14 cellular contexts compared by ENCODE assay signal in the genomic region with DNA sequence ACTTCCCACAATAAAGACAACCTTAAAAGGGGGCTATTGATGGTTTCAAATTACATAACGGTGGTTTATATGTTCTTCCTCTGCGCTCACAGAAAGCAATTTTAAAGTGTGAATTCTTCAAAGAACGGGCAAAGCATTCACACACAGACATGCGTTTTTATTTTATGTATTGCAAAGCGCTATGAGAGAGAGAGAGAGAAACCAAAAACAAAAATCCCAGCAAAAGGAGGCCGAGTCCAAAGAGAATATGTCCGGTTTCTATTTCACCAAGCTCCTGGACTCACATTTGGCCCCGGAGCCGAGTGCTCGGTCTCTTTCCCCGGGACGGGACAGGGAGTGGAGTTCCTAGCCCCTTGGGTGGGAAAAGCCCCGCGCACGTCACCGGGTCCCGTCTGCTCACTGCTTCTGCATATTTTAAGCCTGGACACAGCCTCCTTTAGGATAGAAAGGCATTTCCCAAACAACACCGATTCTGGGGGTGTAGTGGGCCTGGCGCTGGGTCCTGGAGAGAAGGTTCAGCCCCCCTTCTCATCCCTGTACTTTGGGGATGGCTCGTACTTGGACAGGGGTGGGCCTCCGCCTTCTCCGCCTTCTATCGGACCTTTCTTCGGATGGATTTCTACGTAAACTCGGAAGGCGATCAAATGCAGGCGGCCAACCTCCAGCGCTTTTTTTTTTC. TPM values are rescaled to one million over a fixed set of nuclear protein-coding genes. Genes with fewer than 3 reads are reported as not detected.
DNase-seq lines count a peak whose midpoint lies in the region; ATAC-seq and TF ChIP-seq lines count a peak whose summit lies in the region.
"Had no signal": no experiment of that assay in that cellular context is flagged by ENCODE, and none has a peak within 500 bp of the region (broad histone marks: within the 10 kb centered on the region; RNA-seq: fewer than 3 reads in every experiment).

No MANE protein-coding gene starts in this region.

- no peak for DNase-seq in heart right ventricle
- DNase-seq in Right ventricle myocardium inferior (ENCODE audit: missing footprints), result no peak
- DNase-seq in lower lobe of right lung, result no peak
- no peak for DNase-seq in thoracic aorta (ENCODE audit: low spot score)
- no peak for DNase-seq in NK-92 treated with Interleukin-12 subunit alpha and Interleukin-12 subunit beta, amount 100 ng/mL, for 24 hours (lab: John Stamatoyannopoulos, UW)
- DNase-seq in activated CD4-positive, alpha-beta memory T cell treated with anti-CD3 and anti-CD28 coated beads for 36 hours, result no peak
- DNase-seq: activated T-cell treated with anti-CD3 and anti-CD28 coated beads, Interleukin-2, amount 50 U/mL, for 4 hours; cortex of kidney; NCI-H2029 had no signal

- CTCF ChIA-PET in activated CD4-positive, alpha-beta memory T cell treated with anti-CD3 and anti-CD28 coated beads for 36 hours (lab: Charles Lee), result interaction anchor here (1.1 to 4.0 kb wide), 5 partner anchors 10 to 376 kb away, joined by 3 to 43 read pairs (median 18); no protein-coding TSS in a partner anchor

- H3K9me3 ChIP-seq in heart right ventricle (no peaks in the 10 kb centered on the region), lower lobe of right lung (no peaks in the 10 kb centered on the region), thoracic aorta (no peaks in the 10 kb centered on the region)

- TF ChIP-seq CTCF in heart right ventricle (IDR thresholded peaks at IDR 0.05), result no peak
- no peak for TF ChIP-seq CTCF in brain (conservative IDR thresholded peaks at IDR 0.05)
- no peak for TF ChIP-seq CTCF in lower lobe of right lung (IDR thresholded peaks at IDR 0.05)
- no peak for TF ChIP-seq CTCF in thoracic aorta (IDR thresholded peaks at IDR 0.05)

- H3K9me3 Mint-ChIP-seq in brain, result peaks cover 0 to 11% (median 5%) of the 10 kb centered on the region in 5 experiments
- no peaks in the 10 kb centered on the region for H3K9me3 Mint-ChIP-seq in activated CD4-positive, alpha-beta memory T cell treated with anti-CD3 and anti-CD28 coated beads for 36 hours
- H3K9me3 Mint-ChIP-seq: activated T-cell treated with anti-CD3 and anti-CD28 coated beads, Interleukin-2, amount 50 U/mL, for 4 hours; nephron progenitor cell had no signal

- H3K4me1 ChIP-seq in heart right ventricle (peaks cover 0 to 53% (median 32%) of the 10 kb centered on the region in 9 donors), lower lobe of right lung (peaks cover 37% of the 10 kb centered on the region), thoracic aorta (ENCODE audit: control insufficient read depth in 1 of 2, low read depth in 2 of 2) (peaks cover 27 to 39% of the 10 kb centered on the region in 2 donors)

- WGBS in heart right ventricle, 2 donors, result 2 to 3% methylated on average over 29 of the region's 29 CpGs

- H3K27ac ChIP-seq in heart right ventricle (no peak overlapping the region), lower lobe of right lung (no peak overlapping the region), thoracic aorta (no peak overlapping the region)
- H3K27ac ChIP-seq: C4-2B had no signal

- no peaks in the 10 kb centered on the region for H3K36me3 ChIP-seq in heart right ventricle
- H3K36me3 ChIP-seq in lower lobe of right lung, result no peaks in the 10 kb centered on the region
- no peaks in the 10 kb centered on the region for H3K36me3 ChIP-seq in thoracic aorta

- H3K4me3 Mint-ChIP-seq in brain, result peak overlapping the region; percentile 40 to 79 (median 77)
- no peak overlapping the region for H3K4me3 Mint-ChIP-seq in activated CD4-positive, alpha-beta memory T cell treated with anti-CD3 and anti-CD28 coated beads for 36 hours
- H3K4me3 Mint-ChIP-seq: activated T-cell treated with anti-CD3 and anti-CD28 coated beads, Interleukin-2, amount 50 U/mL, for 4 hours; nephron progenitor cell had no signal

- POLR2A ChIA-PET in activated CD4-positive, alpha-beta memory T cell treated with anti-CD3 and anti-CD28 coated beads for 36 hours (lab: Charles Lee), result no interaction called here

- no peaks in the 10 kb centered on the region for H3K36me3 Mint-ChIP-seq in brain
- H3K36me3 Mint-ChIP-seq in activated CD4-positive, alpha-beta memory T cell treated with anti-CD3 and anti-CD28 coated beads for 36 hours, result no peaks in the 10 kb centered on the region

- H3K4me3 ChIP-seq in heart right ventricle (peak overlapping the region in 6 of 10 donors; percentile 24 to 44 (median 30)), lower lobe of right lung (peak overlapping the region; percentile 40), thoracic aorta (peak overlapping the region; percentile 65)

- H3K27me3 Mint-ChIP-seq in brain, result peaks cover 93% of the 10 kb centered on the region
- H3K27me3 Mint-ChIP-seq in activated CD4-positive, alpha-beta memory T cell treated with anti-CD3 and anti-CD28 coated beads for 36 hours, result peaks cover 81% of the 10 kb centered on the region

- peaks cover 40% of the 10 kb centered on the region for H3K4me1 Mint-ChIP-seq in brain
- H3K4me1 Mint-ChIP-seq in activated CD4-positive, alpha-beta memory T cell treated with anti-CD3 and anti-CD28 coated beads for 36 hours (ENCODE audit: low read depth), result peaks cover 44% of the 10 kb centered on the region

- ATAC-seq in heart right ventricle, result no peak
- no peak for ATAC-seq in Right ventricle myocardium inferior
- ATAC-seq in lower lobe of right lung, result no peak
- no peak for ATAC-seq in thoracic aorta (ENCODE audit: insufficient number of reproducible peaks, low FRiP score, low read depth)
- ATAC-seq in HG03521 (IDR thresholded peaks at IDR 0.05; ENCODE audit: unreplicated experiment), result no peak
- ATAC-seq: activated T-cell treated with anti-CD3 and anti-CD28 coated beads, Interleukin-2, amount 50 U/mL, for 4 hours had no signal

- intact Hi-C loops in heart right ventricle (cut with DNase I), result loop anchor here in 2 of 10 donors (5.0 to 10.0 kb wide), 2 partner anchors 368 to 480 kb away; no protein-coding TSS in a partner anchor
- intact Hi-C loops in Right ventricle myocardium inferior (cut with DNase I), result no loop called here
- intact Hi-C loops in lower lobe of right lung (cut with DNase I), result no loop called here
- intact Hi-C loops in activated CD4-positive, alpha-beta memory T cell treated with anti-CD3 and anti-CD28 coated beads for 36 hours (cut with micrococcal nuclease), result loop anchor here (1.0 to 2.0 kb wide), 3 partner anchors 28 to 368 kb away; a partner anchor contains a TSS

- H3K27ac Mint-ChIP-seq in brain, result no peak overlapping the region
- no peak overlapping the region for H3K27ac Mint-ChIP-seq in activated CD4-positive, alpha-beta memory T cell treated with anti-CD3 and anti-CD28 coated beads for 36 hours
- H3K27ac Mint-ChIP-seq: nephron progenitor cell had no signal

- H3K27me3 ChIP-seq in heart right ventricle (peaks cover 67 to 100% (median 100%) of the 10 kb centered on the region in 7 donors), lower lobe of right lung (ENCODE audit: low read depth) (peaks cover 99% of the 10 kb centered on the region), thoracic aorta (replicated peaks; ENCODE audit: insufficient read depth) (peaks cover 45% of the 10 kb centered on the region)

RNA-seq across cellular contexts. Expression of a gene that starts 26.9 kb away (rescaled TPM):
- total RNA-seq in heart right ventricle, result not detected
- not detected for polyA plus RNA-seq in heart right ventricle
- total RNA-seq in Right ventricle myocardium inferior, result not detected
- 0.48 TPM for polyA plus RNA-seq in brain (ENCODE audit: insufficient read depth, low read depth, low replicate concordance)
- total RNA-seq in lower lobe of right lung, result not detected
- not detected for total RNA-seq in thoracic aorta
- not detected for total RNA-seq in activated CD4-positive, alpha-beta memory T cell treated with anti-CD3 and anti-CD28 coated beads for 36 hours
- total RNA-seq: activated T-cell treated with anti-CD3 and anti-CD28 coated beads, Interleukin-2, amount 50 U/mL, for 4 hours; ureter had no signal

RNA-seq across cellular contexts. Expression of a gene that starts 32.3 kb away (rescaled TPM):
- total RNA-seq in heart right ventricle (not detected), Right ventricle myocardium inferior (not detected), lower lobe of right lung (not detected), thoracic aorta (not detected)
- polyA plus RNA-seq in heart right ventricle (not detected), brain (ENCODE audit: insufficient read depth, low read depth, low replicate concordance) (not detected)
- total RNA-seq in activated CD4-positive, alpha-beta memory T cell treated with anti-CD3 and anti-CD28 coated beads for 36 hours, result not detected
- total RNA-seq: activated T-cell treated with anti-CD3 and anti-CD28 coated beads, Interleukin-2, amount 50 U/mL, for 4 hours; ureter had no signal
